6 cellular contexts compared by ENCODE assay signal in genomic region chr11:65613091-65613928, GRCh38. TPM values are rescaled to one million over a fixed set of nuclear protein-coding genes. Genes with fewer than 3 reads are reported as not detected.
DNase-seq lines count a peak whose midpoint lies in the region; ATAC-seq and TF ChIP-seq lines count a peak whose summit lies in the region.

No MANE protein-coding gene starts in this region.

- intact Hi-C loops in heart left ventricle (cut with DNase I) = loop anchor here in 6 of 10 donors (2.0 to 10.0 kb wide), 5 partner anchors 36 to 161 kb away; partner anchors contain the start of genes EHBP1L1 (in 3 of the 6), FAM89B (in 2 of the 6), KAT5 (in 1 of the 6) and ZNRD2 (in 1 of the 6)
- intact Hi-C loops in cardiac septum (cut with DNase I) = no loop called here

- WGBS in heart left ventricle, 4 donors = 13 to 27% (median 18%) methylated on average over 13 to 43 of the region's 43 CpGs
- 73% methylated on average over 35 of the region's 43 CpGs for WGBS in smooth muscle cell (ENCODE audit: low lambda C conversion rate)

- peak overlapping the region; percentile 96 for H3K9ac ChIP-seq in smooth muscle cell (ENCODE audit: low read depth)

- peaks cover 55% of the 10 kb centered on the region for H3K79me2 ChIP-seq in smooth muscle cell (ENCODE audit: low read depth)

- peaks cover 5 to 77% (median 50%) of the 10 kb centered on the region in 12 donors for H3K4me1 ChIP-seq in heart left ventricle
- H3K4me1 ChIP-seq in smooth muscle cell (ENCODE audit: low read depth) = peaks cover 20% of the 10 kb centered on the region

- peak overlapping the region; percentile 93 to 99 (median 97) for H3K27ac ChIP-seq in heart left ventricle
- H3K27ac ChIP-seq in smooth muscle cell (ENCODE audit: low read depth) = peak overlapping the region; percentile 80

- no peaks in the 10 kb centered on the region for H3F3A ChIP-seq in smooth muscle cell (ENCODE audit: low read depth)

- H3K36me3 ChIP-seq in heart left ventricle = peaks cover 0 to 53% (median 34%) of the 10 kb centered on the region in 9 donors
- no peaks in the 10 kb centered on the region for H3K36me3 ChIP-seq in smooth muscle cell (ENCODE audit: low read depth)

- TF ChIP-seq POLR2A in heart left ventricle (IDR thresholded peaks at IDR 0.05) = no peak

- H3K4me2 ChIP-seq in smooth muscle cell = peak overlapping the region; percentile 90

- peak in 2 of 5 donors; percentile 53 to 69 for DNase-seq in heart left ventricle
- no peak for DNase-seq in cardiac septum (ENCODE audit: low spot score)
- DNase-seq in epithelial cell of proximal tubule (ENCODE audit: low read depth) = no peak
- DNase-seq in smooth muscle cell (lab: John Stamatoyannopoulos, UW; ENCODE audit: unreplicated experiment) = no peak
- no peak for DNase-seq in NCI-H2081 (lab: John Stamatoyannopoulos, UW)

- TF ChIP-seq CTCF in heart left ventricle (IDR thresholded peaks at IDR 0.05) (no peak), epithelial cell of proximal tubule (conservative IDR thresholded peaks at IDR 0.05; ENCODE audit: low read depth, low read length) (no peak), smooth muscle cell (IDR thresholded peaks at IDR 0.05; ENCODE audit: borderline replicate concordance, insufficient read depth, poor library complexity, severe bottlenecking) (no peak)

- H3K27me3 ChIP-seq in heart left ventricle = no peaks in the 10 kb centered on the region
- H3K27me3 ChIP-seq in smooth muscle cell (ENCODE audit: low read depth) = no peaks in the 10 kb centered on the region

- no peaks in the 10 kb centered on the region for H3K9me3 ChIP-seq in heart left ventricle
- no peaks in the 10 kb centered on the region for H3K9me3 ChIP-seq in smooth muscle cell (replicated peaks; ENCODE audit: low read depth)

- H3K4me3 ChIP-seq in heart left ventricle (peak overlapping the region; percentile 64 to 100 (median 96)), epithelial cell of proximal tubule (ENCODE audit: low read depth, low read length) (peak overlapping the region; percentile 81), smooth muscle cell (peak overlapping the region; percentile 65)

- peaks cover 56% of the 10 kb centered on the region for H4K20me1 ChIP-seq in smooth muscle cell (ENCODE audit: low read depth)

- no peak overlapping the region for H2AFZ ChIP-seq in smooth muscle cell (ENCODE audit: low read depth)

- ATAC-seq in heart left ventricle (no peak), HG02981 (IDR thresholded peaks at IDR 0.05; ENCODE audit: unreplicated experiment) (no peak)

RNA-seq across cellular contexts. Expression of gene MAP3K11, which starts 0.7 kb away (rescaled TPM):
- 10 to 100 TPM; 26.2 to 68.6 (median 31.4) TPM for total RNA-seq in heart left ventricle
- 10 to 100 TPM; 29.4 to 39.3 TPM for polyA plus RNA-seq in heart left ventricle
- 42.5 TPM for total RNA-seq in cardiac septum
- 55.0 and 55.3 TPM in 2 replicates for total RNA-seq in epithelial cell of proximal tubule
- 14.9 and 15.0 TPM in 2 replicates for total RNA-seq in smooth muscle cell
- polyA plus RNA-seq in smooth muscle cell = 17.3 and 29.7 TPM in 2 replicates

RNA-seq across cellular contexts. Expression of gene PCNX3, which starts 2.3 kb away (rescaled TPM):
- total RNA-seq in heart left ventricle = 10 to 100 TPM in 8 of 9 donors, 1 to 10 TPM in 1; 9.5 to 23.4 (median 15.4) TPM
- polyA plus RNA-seq in heart left ventricle = 10 to 100 TPM in 1 of 2 donors, 1 to 10 TPM in 1; 7.1 to 14.0 TPM
- total RNA-seq in cardiac septum = 15.9 TPM
- 35.9 and 41.6 TPM in 2 replicates for total RNA-seq in epithelial cell of proximal tubule
- 12.0 and 17.5 TPM in 2 replicates for total RNA-seq in smooth muscle cell
- 18.3 and 20.7 TPM in 2 replicates for polyA plus RNA-seq in smooth muscle cell

RNA-seq across cellular contexts. Expression of gene KCNK7, which starts 17.7 kb away (rescaled TPM):
- under 1 TPM in 7 of 9 donors, not detected in 2; 0.18 to 0.75 (median 0.41) TPM for total RNA-seq in heart left ventricle
- polyA plus RNA-seq in heart left ventricle = 1 to 10 TPM in 1 of 2 donors, under 1 TPM in 1; 0.42 to 1.6 TPM
- total RNA-seq in cardiac septum = 1.5 TPM
- 0.17 TPM in 1 of 2 replicates, not detected in the other for total RNA-seq in epithelial cell of proximal tubule
- 1.7 TPM in 1 of 2 replicates, not detected in the other for total RNA-seq in smooth muscle cell
- polyA plus RNA-seq in smooth muscle cell = not detected in 2 replicates

RNA-seq across cellular contexts. Expression of gene SIPA1, which starts 24.6 kb away (rescaled TPM):
- total RNA-seq in heart left ventricle = 10 to 100 TPM; 17.0 to 63.3 (median 21.6) TPM
- polyA plus RNA-seq in heart left ventricle = 10 to 100 TPM; 26.5 to 35.5 TPM
- 29.7 TPM for total RNA-seq in cardiac septum
- total RNA-seq in epithelial cell of proximal tubule = 45.5 and 66.5 TPM in 2 replicates
- total RNA-seq in smooth muscle cell = 9.8 and 15.9 TPM in 2 replicates
- 63.8 and 67.6 TPM in 2 replicates for polyA plus RNA-seq in smooth muscle cell

RNA-seq across cellular contexts. Expression of gene EHBP1L1, which starts 37.5 kb away (rescaled TPM):
- total RNA-seq in heart left ventricle = 100 to 1,000 TPM in 3 of 9 donors, 10 to 100 TPM in 6; 37.4 to 144 (median 80.9) TPM
- 10 to 100 TPM; 52.3 to 71.4 TPM for polyA plus RNA-seq in heart left ventricle
- 174 TPM for total RNA-seq in cardiac septum
- 26.1 and 26.3 TPM in 2 replicates for total RNA-seq in epithelial cell of proximal tubule
- total RNA-seq in smooth muscle cell = 5.1 and 14.0 TPM in 2 replicates
- 28.4 and 29.5 TPM in 2 replicates for polyA plus RNA-seq in smooth muscle cell
